Comparison of ENCODE assay signal across 8 cellular contexts in the genomic region with DNA sequence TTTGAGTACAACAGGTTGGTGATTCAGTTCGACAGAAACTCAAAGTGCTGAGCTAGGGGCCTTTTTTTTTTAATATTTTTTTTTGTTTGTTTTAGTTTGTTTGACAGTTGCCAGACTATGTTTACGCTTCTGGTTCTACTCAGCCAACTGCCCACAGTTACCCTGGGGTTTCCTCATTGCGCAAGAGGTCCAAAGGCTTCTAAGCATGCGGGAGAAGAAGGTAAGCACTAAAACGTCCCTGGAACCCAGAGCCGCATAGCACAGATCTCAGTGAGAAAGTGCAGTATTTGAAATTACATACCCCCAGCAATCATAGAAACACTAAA. TPM values are rescaled to one million over a fixed set of nuclear protein-coding genes. Genes with fewer than 3 reads are reported as not detected.
DNase-seq lines count a peak whose midpoint lies in the region; ATAC-seq and TF ChIP-seq lines count a peak whose summit lies in the region.

No MANE protein-coding gene starts in this region.

- no peak for TF ChIP-seq CTCF in H9 (conservative IDR thresholded peaks at IDR 0.05)
- no peak for TF ChIP-seq CTCF in OCI-LY3 (IDR thresholded peaks at IDR 0.05; ENCODE audit: low read depth, low read length)
- no peak for TF ChIP-seq CTCF in esophagus squamous epithelium (IDR thresholded peaks at IDR 0.05)
- TF ChIP-seq CTCF in neural cell (IDR thresholded peaks at IDR 0.05; ENCODE audit: poor library complexity, severe bottlenecking) = no peak

- peaks cover 10% of the 10 kb centered on the region for H3K23me2 ChIP-seq in H9 (ENCODE audit: insufficient read length, low read depth, low read length, poor library complexity, severe bottlenecking)

- H2BK20ac ChIP-seq in H9 (ENCODE audit: low read depth, low read length, poor library complexity, severe bottlenecking) = no peak overlapping the region

- H4K8ac ChIP-seq in H9 (replicated peaks; ENCODE audit: insufficient read length, low read depth, low read length) = no peak overlapping the region

- H3K9me3 Mint-ChIP-seq in H9 = no peaks in the 10 kb centered on the region

- peak overlapping the region; percentile 95 for H3K4me3 ChIP-seq in OCI-LY3 (ENCODE audit: low read length)
- peak overlapping the region; percentile 67 to 88 (median 79) for H3K4me3 ChIP-seq in esophagus squamous epithelium
- H3K4me3 ChIP-seq in neural cell (ENCODE audit: low read length) = peak overlapping the region; percentile 65

- TF ChIP-seq EP300 in neural cell (conservative IDR thresholded peaks at IDR 0.05; ENCODE audit: poor library complexity, severe bottlenecking) = no peak

- no peak for TF ChIP-seq POLR2A in esophagus squamous epithelium (IDR thresholded peaks at IDR 0.05)

- H3K36me3 Mint-ChIP-seq in H9 (ENCODE audit: insufficient read depth in 1 of 3, low read depth in 3 of 3) = no peaks in the 10 kb centered on the region; a peak in 1 of 7 replicates

- no CpG with 5 or more reads among the region's 6 CpGs for WGBS in H9 (ENCODE audit: extremely low coverage, insufficient read length, low lambda C conversion rate)
- WGBS in esophagus squamous epithelium, 2 donors = 7 to 14% methylated on average over 6 of the region's 6 CpGs

- no peak overlapping the region for H3K18ac ChIP-seq in H9 (ENCODE audit: insufficient read length, low read depth, low read length)

- no peaks in the 10 kb centered on the region for H3K79me1 ChIP-seq in H9 (ENCODE audit: insufficient read depth, low read depth, low read length, poor library complexity, severe bottlenecking)

- no peak overlapping the region for H2BK5ac ChIP-seq in H9 (ENCODE audit: insufficient read length, low read length)

- peak overlapping the region; percentile 75 to 79 for H3K4me3 Mint-ChIP-seq in H9

- H2BK120ac ChIP-seq in H9 (ENCODE audit: low read depth, low read length, poor library complexity, severe bottlenecking) = no peak overlapping the region

- no peak for ATAC-seq in GM19023 (IDR thresholded peaks at IDR 0.05; ENCODE audit: unreplicated experiment)

- H3K4me1 ChIP-seq in H9 (ENCODE audit: insufficient read depth, low read length) (no peaks in the 10 kb centered on the region), OCI-LY3 (ENCODE audit: low read length) (peaks cover 7% of the 10 kb centered on the region), esophagus squamous epithelium (peaks cover 0 to 57% (median 0%) of the 10 kb centered on the region in 3 donors)

- no peak overlapping the region for H3K4ac ChIP-seq in H9 (ENCODE audit: low read depth, low read length)

- no peak overlapping the region for H4K5ac ChIP-seq in H9 (ENCODE audit: insufficient read length, low read depth, low read length)

- H3K27ac ChIP-seq in H9 (ENCODE audit: insufficient read length, low read depth, low read length) = no peak overlapping the region
- no peak overlapping the region for H3K27ac ChIP-seq in OCI-LY3 (ENCODE audit: low read length)
- peak overlapping the region; percentile 87 to 96 (median 95) for H3K27ac ChIP-seq in esophagus squamous epithelium
- no peak overlapping the region for H3K27ac ChIP-seq in neural cell (ENCODE audit: low read length)

- no peak overlapping the region for H3K27ac Mint-ChIP-seq in H9

- H2BK12ac ChIP-seq in H9 (ENCODE audit: insufficient read length, low read depth, low read length) = no peak overlapping the region

- no peak overlapping the region for H4K91ac ChIP-seq in H9 (ENCODE audit: insufficient read length, low read depth, low read length)

- H3F3A ChIP-seq in neural cell (ENCODE audit: insufficient read depth, low read length, poor library complexity, severe bottlenecking) = no peaks in the 10 kb centered on the region

- H3K36me3 ChIP-seq in OCI-LY3 (replicated peaks; ENCODE audit: low read depth, low read length) (no peaks in the 10 kb centered on the region), esophagus squamous epithelium (peaks cover 0 to 35% (median 0%) of the 10 kb centered on the region in 3 donors), neural cell (ENCODE audit: insufficient read depth, low read length) (no peaks in the 10 kb centered on the region)

- intact Hi-C loops in esophagus squamous epithelium (cut with DNase I) = no loop called here

- H3K9me3 ChIP-seq in H9 (ENCODE audit: control insufficient read depth, low read depth, low read length) (no peaks in the 10 kb centered on the region), OCI-LY3 (ENCODE audit: insufficient read depth, low read length) (no peaks in the 10 kb centered on the region), esophagus squamous epithelium (no peaks in the 10 kb centered on the region), neural cell (ENCODE audit: low read length) (no peaks in the 10 kb centered on the region)

- H3K27me3 ChIP-seq in H9 (ENCODE audit: insufficient read depth, low read length) = no peaks in the 10 kb centered on the region
- peaks cover 11% of the 10 kb centered on the region; the same call in 1 of the 2 replicates for H3K27me3 ChIP-seq in OCI-LY3 (ENCODE audit: low read depth, low read length)
- H3K27me3 ChIP-seq in esophagus squamous epithelium = peaks cover 0 to 17% (median 0%) of the 10 kb centered on the region in 4 donors
- peaks cover 40% of the 10 kb centered on the region for H3K27me3 ChIP-seq in neural cell (ENCODE audit: insufficient read depth, low read depth, low read length)

- no peaks in the 10 kb centered on the region for H3K79me2 ChIP-seq in H9 (ENCODE audit: insufficient read depth, low read length)
- H3K79me2 ChIP-seq in OCI-LY3 (ENCODE audit: low read length) = no peaks in the 10 kb centered on the region
- no peaks in the 10 kb centered on the region for H3K79me2 ChIP-seq in neural cell (replicated peaks; ENCODE audit: insufficient read depth, low read length)

- H2AFZ ChIP-seq in H9 (ENCODE audit: low read length) (no peak overlapping the region), OCI-LY3 (ENCODE audit: low read depth, low read length) (peak overlapping the region; percentile 99; the same call in 1 of the 2 replicates), neural cell (ENCODE audit: low read depth, low read length) (no peak overlapping the region)

- H3K23ac ChIP-seq in H9 (ENCODE audit: insufficient read length, low read depth, low read length) = no peak overlapping the region

- TF ChIP-seq RAD21 in neural cell (conservative IDR thresholded peaks at IDR 0.05) = no peak

- H3K4me1 Mint-ChIP-seq in H9 = peaks cover 14 to 17% of the 10 kb centered on the region in 2 experiments

- H2AK5ac ChIP-seq in H9 (ENCODE audit: insufficient read length, low read length) = no peak overlapping the region

- no peak overlapping the region for H3K56ac ChIP-seq in H9 (ENCODE audit: insufficient read length, low read depth, low read length)

- no peak overlapping the region for H3T11ph ChIP-seq in H9 (ENCODE audit: low read length)

- DNase-seq in COLO668 (lab: John Stamatoyannopoulos, UW; ENCODE audit: unreplicated experiment) = peak; percentile 54
- no peak for DNase-seq in H9
- no peak for DNase-seq in esophagus squamous epithelium (lab: John Stamatoyannopoulos, UW)
- no peak for DNase-seq in HK-2 (ENCODE audit: unreplicated experiment)
- no peak for DNase-seq in 8988T

- peaks cover 37% of the 10 kb centered on the region for H3K27me3 Mint-ChIP-seq in H9 (ENCODE audit: low read depth)

- H3K9ac ChIP-seq in H9 (ENCODE audit: extremely low read depth, insufficient read length, low read length) = no peak overlapping the region
- H3K9ac ChIP-seq in OCI-LY3 (ENCODE audit: low read length) = peak overlapping the region; percentile 76
- H3K9ac ChIP-seq in neural cell (ENCODE audit: low read length) = no peak overlapping the region

- H2BK15ac ChIP-seq in H9 (ENCODE audit: low read depth, low read length) = no peak overlapping the region

- no peak overlapping the region; the same call in 1 of the 2 replicates for H3K14ac ChIP-seq in H9 (ENCODE audit: insufficient read depth, low read length)

- H3K9me2 ChIP-seq in neural cell (ENCODE audit: insufficient read depth, low read length) = no peaks in the 10 kb centered on the region

- no peaks in the 10 kb centered on the region for H4K20me1 ChIP-seq in H9 (ENCODE audit: control insufficient read depth, insufficient read depth, insufficient read length)
- H4K20me1 ChIP-seq in OCI-LY3 (ENCODE audit: insufficient read depth, low read length) = no peaks in the 10 kb centered on the region
- no peaks in the 10 kb centered on the region for H4K20me1 ChIP-seq in neural cell (ENCODE audit: insufficient read depth)

- peak overlapping the region; percentile 66 for H3K4me2 ChIP-seq in H9 (ENCODE audit: insufficient read depth, insufficient read length, low read length)
- peak overlapping the region; percentile 87 for H3K4me2 ChIP-seq in OCI-LY3 (ENCODE audit: low read length)
- no peak overlapping the region for H3K4me2 ChIP-seq in neural cell (ENCODE audit: low read length)

TF ChIP-seq in neural cell, 6 proteins besides CTCF, POLR2A, EP300 and RAD21 (continues in another document):
- TF ChIP-seq MXI1 (conservative IDR thresholded peaks at IDR 0.05; ENCODE audit: poor library complexity, severe bottlenecking) = no peak
- no peak for TF ChIP-seq EZH2 (IDR thresholded peaks at IDR 0.05; ENCODE audit: borderline replicate concordance, insufficient read depth, low read length, poor library complexity, severe bottlenecking)

RNA-seq across cellular contexts. Expression of a gene that starts 0.6 kb away (rescaled TPM):
- 1.2 TPM in 2 replicates for total RNA-seq in H9 (2021)
- 10 to 100 TPM; 31.7 to 60.1 (median 45.1) TPM for total RNA-seq in esophagus squamous epithelium
- not detected in 2 replicates for polyA plus RNA-seq in neural cell
- polyA minus RNA-seq in neural cell = under 0.01 TPM in 1 of 2 replicates, not detected in the other

RNA-seq across cellular contexts. Expression of a gene that starts 35.9 kb away (rescaled TPM):
- total RNA-seq in H9 (2021) (0.04 TPM in 1 of 2 replicates, not detected in the other), esophagus squamous epithelium (under 1 TPM in 1 of 4 donors, not detected in 3; 0.18 TPM)
- polyA plus RNA-seq in neural cell = 0.07 TPM in 1 of 2 replicates, not detected in the other
- not detected in 2 replicates for polyA minus RNA-seq in neural cell

Comparison
In these comparisons a context has a peak if more than half of its experiments do, and no peak if none do; other contexts are left out.
1. H3K27ac ChIP-seq: peak in esophagus squamous epithelium (4 of 4); none in H9 (single experiment), OCI-LY3 (single experiment) and neural cell (single experiment).
2. RNA of a gene that starts 0.6 kb away (total RNA-seq): 31.7 to 60.1 TPM in esophagus squamous epithelium; 1.2 TPM in H9; every median in the first group is over 10 times any median in the second.
3. Peak in every context shown above with its lines, with median percentiles within 50 percentile points of each other: H3K4me3 ChIP-seq.